In the genomic region with DNA sequence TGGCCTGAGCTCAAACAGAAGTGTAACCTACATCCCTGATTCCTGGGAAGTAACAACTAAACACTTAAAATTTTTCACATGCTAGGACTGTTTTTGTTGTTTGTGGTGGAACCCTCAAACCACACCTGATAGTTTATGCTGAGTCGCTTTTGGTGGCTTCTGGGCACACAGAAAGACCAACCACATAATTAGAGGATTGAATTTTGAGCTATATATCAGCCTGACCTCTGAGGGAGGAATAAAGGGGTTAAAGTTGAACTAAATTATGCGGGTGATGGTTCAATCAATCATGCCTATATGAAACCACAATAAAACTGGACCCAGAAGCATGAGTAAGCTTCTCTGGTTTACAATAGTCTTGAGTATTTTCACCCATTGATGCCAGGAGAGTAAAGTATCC, we compare ENCODE assay signal across 21 cellular contexts.
A peak's percentile ranks its signal among the peaks of the same experiment; 100 is the strongest.
DNase-seq lines count a peak whose midpoint lies in the region; ATAC-seq, FAIRE-seq and TF ChIP-seq lines count a peak whose summit lies in the region.
"Had no signal": no experiment of that assay in that cellular context is flagged by ENCODE, and none has a peak within 500 bp of the region (broad histone marks: within the 10 kb centered on the region; RNA-seq: fewer than 3 reads in every experiment).

No MANE protein-coding gene starts in this region.

- ATAC-seq in gastrocnemius medialis = no peak
- ATAC-seq: A549 had no signal

- in situ Hi-C loops in Caki2 (cut with HindIII; ENCODE audit: low pct_unique_long_range_greater_than_20kb, low sequenced_read_pairs) (no loop called here), gastrocnemius medialis (cut with MboI; ENCODE audit: low sequenced_read_pairs in 4 of 4) (no loop called here)

- H3K4me1 ChIP-seq in gastrocnemius medialis = no peaks in the 10 kb centered on the region
- H3K4me1 ChIP-seq: A549; BLaER1 treated with 17β-estradiol and CSF1 and Interleukin-3, amounts not matched to agents 10 nM and 100 nM had no signal

- peak; percentile 61 for DNase-seq in Caki2 (ENCODE audit: low read depth)
- DNase-seq in HTR-8/SVneo (ENCODE audit: insufficient read length, low spot score) = peak; percentile 9
- peak; percentile 52 for DNase-seq in SW480 (ENCODE audit: low spot score)
- DNase-seq in glomerular visceral epithelial cell (ENCODE audit: extremely low spot score) = peak; percentile 21
- no peak for DNase-seq in SHP77 (lab: John Stamatoyannopoulos, UW)
- no peak for DNase-seq in mesenteric fat pad (ENCODE audit: low spot score)
- DNase-seq in gastrocnemius medialis = no peak
- DNase-seq in activated CD4-positive, alpha-beta T cell treated with anti-CD3 and anti-CD28 coated beads, Interleukin-2, amount 50 U/mL, for 1 hour = no peak
- DNase-seq: CD8-positive, alpha-beta memory T cell; GF-D8; GOT3; HFFc6; MV-4-11; NCI-H1417; NCI-H187 treated with DMSO at 0.1 percent for 48 hours; NCI-H526 treated with DMSO at 0.1 percent for 48 hours; PC-9 had no signal

- TF ChIP-seq CTCF in gastrocnemius medialis (IDR thresholded peaks at IDR 0.05 in 4 of 5, conservative IDR thresholded peaks at IDR 0.05 in 1 of 5) = no peak

- no peak for TF ChIP-seq POLR2A in gastrocnemius medialis (IDR thresholded peaks at IDR 0.05)

- H3K36me3 ChIP-seq in gastrocnemius medialis = no peaks in the 10 kb centered on the region
- H3K36me3 ChIP-seq: BLaER1 treated with 17β-estradiol and CSF1 and Interleukin-3, amounts not matched to agents 10 nM and 100 nM had no signal

- no peaks in the 10 kb centered on the region for H3K27me3 ChIP-seq in gastrocnemius medialis
- H3K27me3 ChIP-seq: BLaER1 treated with 17β-estradiol and CSF1 and Interleukin-3, amounts not matched to agents 10 nM and 100 nM had no signal

- no peak overlapping the region for H3K4me3 ChIP-seq in gastrocnemius medialis
- H3K4me3 ChIP-seq: A549; BLaER1 treated with 17β-estradiol and CSF1 and Interleukin-3, amounts not matched to agents 10 nM and 100 nM; PC-9 had no signal

- no peaks in the 10 kb centered on the region for H3K9me3 ChIP-seq in gastrocnemius medialis
- H3K9me3 ChIP-seq: A549 had no signal

- no peak overlapping the region for H3K27ac ChIP-seq in gastrocnemius medialis
- H3K27ac ChIP-seq: A549; BLaER1 treated with 17β-estradiol and CSF1 and Interleukin-3, amounts not matched to agents 10 nM and 100 nM; PC-9 had no signal

- no peak for FAIRE-seq in HTR-8/SVneo (lab: Jason Lieb, UNC)
- FAIRE-seq: A549, GM12891, GM18507 had no signal

- intact Hi-C loops in gastrocnemius medialis (cut with DNase I; ENCODE audit: low total_unique reads) = no loop called here

Comparison
In these comparisons a context has a peak if more than half of its experiments do, and no peak if none do; other contexts are left out.
1. DNase-seq: peak in Caki2 (single experiment), HTR-8/SVneo (single experiment), SW480 (single experiment) and glomerular visceral epithelial cell (single experiment); none in SHP77 (0 of 2), mesenteric fat pad (single experiment), gastrocnemius medialis (0 of 2) and activated CD4-positive, alpha-beta T cell treated with anti-CD3 and anti-CD28 coated beads, Interleukin-2, amount 50 U/mL, for 1 hour (single experiment).